1 cellular context compared by ENCODE assay signal in genomic region chr16:11880047-11880446, GRCh38.
TF ChIP-seq lines count a peak whose summit lies in the region.

No MANE protein-coding gene starts in this region.

TF ChIP-seq in SK-N-SH treated with all-trans-retinoic acid at 6 μM for 48 hours, 23 proteins besides CTCF, POLR2A, EP300 and RAD21 (continued from another document):
- no peak for TF ChIP-seq PATZ1 (CRISPR knock-in tag; IDR thresholded peaks at IDR 0.05; ENCODE audit: borderline replicate concordance)
- TF ChIP-seq ZNF8 (CRISPR knock-in tag; IDR thresholded peaks at IDR 0.05): no peak
- TF ChIP-seq ZFP3 (CRISPR knock-in tag; IDR thresholded peaks at IDR 0.05): no peak
- no peak for TF ChIP-seq GLIS3 (CRISPR knock-in tag; IDR thresholded peaks at IDR 0.05)
- TF ChIP-seq ARNTL (CRISPR knock-in tag; IDR thresholded peaks at IDR 0.05; ENCODE audit: borderline replicate concordance, low read depth): no peak
- no peak for TF ChIP-seq ZC3H10 (CRISPR knock-in tag; IDR thresholded peaks at IDR 0.05)
